ENCODE assay signal across 16 cellular contexts in the genomic region with DNA sequence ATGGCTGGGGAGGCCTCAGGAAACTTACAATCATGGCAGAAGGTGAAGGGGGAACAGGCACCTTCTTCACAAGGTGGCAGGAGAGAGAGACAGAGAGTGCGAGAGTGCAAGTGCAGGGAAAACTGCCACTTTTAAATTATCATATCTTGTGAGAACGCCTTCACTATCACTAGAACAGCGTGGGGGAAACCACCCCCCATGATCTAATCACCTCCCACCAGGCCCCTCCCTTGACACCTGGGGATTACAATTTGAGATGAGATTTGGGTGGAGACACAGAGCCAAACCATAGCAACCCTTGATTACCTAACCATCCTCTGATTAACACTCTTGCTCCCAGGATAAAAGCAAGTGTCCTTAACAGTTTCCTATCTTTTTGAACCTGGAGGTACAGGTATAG. TPM values are rescaled to one million over a fixed set of nuclear protein-coding genes. Genes with fewer than 3 reads are reported as not detected.
DNase-seq lines count a peak whose midpoint lies in the region; TF ChIP-seq lines count a peak whose summit lies in the region.
"Had no signal": no experiment of that assay in that cellular context is flagged by ENCODE, and none has a peak within 500 bp of the region (broad histone marks: within the 10 kb centered on the region; RNA-seq: fewer than 3 reads in every experiment).

No MANE protein-coding gene starts in this region.

- H3K4me3 Mint-ChIP-seq in endodermal cell (no peak overlapping the region), progenitor cell of endocrine pancreas (ENCODE audit: low read depth) (no peak overlapping the region)
- H3K4me3 Mint-ChIP-seq: CD4-positive, alpha-beta memory T cell had no signal

- CTCF ChIA-PET in HEK293 (lab: Yijun Ruan, JAX): interaction anchor here (0.5 kb wide), 1 partner anchor 430 kb away, joined by 3 read pairs; no protein-coding TSS in a partner anchor

- H3K36me3 Mint-ChIP-seq in endodermal cell (ENCODE audit: low read depth): peaks cover 13% of the 10 kb centered on the region
- H3K36me3 Mint-ChIP-seq in progenitor cell of endocrine pancreas (ENCODE audit: insufficient read depth): peaks cover 1% of the 10 kb centered on the region
- H3K36me3 Mint-ChIP-seq: CD4-positive, alpha-beta memory T cell had no signal

- no peak overlapping the region for H3K4me3 ChIP-seq in HEK293 (ENCODE audit: low read depth, low read length)
- no peak overlapping the region for H3K4me3 ChIP-seq in endodermal cell (ENCODE audit: low read length)

- TF ChIP-seq CTCF in HEK293 (tag by site-specific recombination; IDR thresholded peaks at IDR 0.05) (no peak), endodermal cell (conservative IDR thresholded peaks at IDR 0.05) (peak; percentile 14), progenitor cell of endocrine pancreas (IDR thresholded peaks at IDR 0.05; ENCODE audit: unreplicated experiment) (no peak)

- DNase-seq in endodermal cell (peak; percentile 83), progenitor cell of endocrine pancreas (ENCODE audit: low spot score, unreplicated experiment) (no peak), middle frontal gyrus (ENCODE audit: extremely low spot score, low spot score) (no peak), KG1 (lab: John Stamatoyannopoulos, UW) (no peak), D341Med (ENCODE audit: low spot score) (no peak)
- DNase-seq: C1 segment of cervical spinal cord; Calu3; CD4-positive, alpha-beta memory T cell; COR-L47; DMS153; DND-41; GOT3; HCEC 1CT had no signal

- 37% methylated on average over 2 of the region's 3 CpGs; no CpG with 5 or more reads in 1 of the 2 experiments for WGBS in endodermal cell (ENCODE audit: insufficient coverage in 1 of 2, insufficient read length in 1 of 2), 2 experiments

- H3K27me3 Mint-ChIP-seq in endodermal cell (ENCODE audit: insufficient read depth) (no peaks in the 10 kb centered on the region), progenitor cell of endocrine pancreas (no peaks in the 10 kb centered on the region)
- H3K27me3 Mint-ChIP-seq: CD4-positive, alpha-beta memory T cell had no signal

- peak overlapping the region; percentile 89 for H3K27ac Mint-ChIP-seq in endodermal cell
- H3K27ac Mint-ChIP-seq in progenitor cell of endocrine pancreas: peak overlapping the region; percentile 84
- H3K27ac Mint-ChIP-seq: CD4-positive, alpha-beta memory T cell had no signal

- peaks cover 15% of the 10 kb centered on the region for H3K4me1 Mint-ChIP-seq in endodermal cell
- H3K4me1 Mint-ChIP-seq in progenitor cell of endocrine pancreas (ENCODE audit: low read depth): peaks cover 1% of the 10 kb centered on the region
- H3K4me1 Mint-ChIP-seq: CD4-positive, alpha-beta memory T cell had no signal

- H3K27ac ChIP-seq in HEK293 (ENCODE audit: extremely low read depth, low read depth, low read length): no peak overlapping the region
- no peak overlapping the region for H3K27ac ChIP-seq in endodermal cell (ENCODE audit: low read depth, low read length)

- H3K9ac ChIP-seq in endodermal cell (ENCODE audit: extremely low read depth, low read length, poor library complexity, severe bottlenecking): no peak overlapping the region

- POLR2A ChIA-PET in HEK293 (lab: Yijun Ruan, JAX): no interaction called here

- H3K9me3 Mint-ChIP-seq in endodermal cell (no peaks in the 10 kb centered on the region), progenitor cell of endocrine pancreas (ENCODE audit: low read depth) (no peaks in the 10 kb centered on the region)

- H3K27me3 ChIP-seq in endodermal cell (ENCODE audit: control insufficient read depth, insufficient read depth, low read length, poor library complexity, severe bottlenecking): no peaks in the 10 kb centered on the region

- H3K36me3 ChIP-seq in HEK293 (ENCODE audit: control insufficient read depth in 2 of 2, insufficient read depth in 1 of 2, low read length in 2 of 2) (no peaks in the 10 kb centered on the region), endodermal cell (ENCODE audit: control insufficient read depth, insufficient read depth, low read length) (no peaks in the 10 kb centered on the region)

- H3K4me1 ChIP-seq in HEK293 (ENCODE audit: control insufficient read depth, insufficient read depth, low read length) (no peaks in the 10 kb centered on the region), endodermal cell (ENCODE audit: control insufficient read depth, insufficient read depth, low read length) (no peaks in the 10 kb centered on the region)

- H3K9me3 ChIP-seq in HEK293 (ENCODE audit: control insufficient read depth, insufficient read depth, low read depth, low read length): no peaks in the 10 kb centered on the region
- H3K9me3 ChIP-seq in endodermal cell (ENCODE audit: control insufficient read depth, low read length): no peaks in the 10 kb centered on the region

TF ChIP-seq in HEK293, 187 proteins besides CTCF, POLR2A, EP300 and RAD21:
- TF ChIP-seq ZNF544 (tag by site-specific recombination; IDR thresholded peaks at IDR 0.05): no peak
- TF ChIP-seq, protein P1, sequence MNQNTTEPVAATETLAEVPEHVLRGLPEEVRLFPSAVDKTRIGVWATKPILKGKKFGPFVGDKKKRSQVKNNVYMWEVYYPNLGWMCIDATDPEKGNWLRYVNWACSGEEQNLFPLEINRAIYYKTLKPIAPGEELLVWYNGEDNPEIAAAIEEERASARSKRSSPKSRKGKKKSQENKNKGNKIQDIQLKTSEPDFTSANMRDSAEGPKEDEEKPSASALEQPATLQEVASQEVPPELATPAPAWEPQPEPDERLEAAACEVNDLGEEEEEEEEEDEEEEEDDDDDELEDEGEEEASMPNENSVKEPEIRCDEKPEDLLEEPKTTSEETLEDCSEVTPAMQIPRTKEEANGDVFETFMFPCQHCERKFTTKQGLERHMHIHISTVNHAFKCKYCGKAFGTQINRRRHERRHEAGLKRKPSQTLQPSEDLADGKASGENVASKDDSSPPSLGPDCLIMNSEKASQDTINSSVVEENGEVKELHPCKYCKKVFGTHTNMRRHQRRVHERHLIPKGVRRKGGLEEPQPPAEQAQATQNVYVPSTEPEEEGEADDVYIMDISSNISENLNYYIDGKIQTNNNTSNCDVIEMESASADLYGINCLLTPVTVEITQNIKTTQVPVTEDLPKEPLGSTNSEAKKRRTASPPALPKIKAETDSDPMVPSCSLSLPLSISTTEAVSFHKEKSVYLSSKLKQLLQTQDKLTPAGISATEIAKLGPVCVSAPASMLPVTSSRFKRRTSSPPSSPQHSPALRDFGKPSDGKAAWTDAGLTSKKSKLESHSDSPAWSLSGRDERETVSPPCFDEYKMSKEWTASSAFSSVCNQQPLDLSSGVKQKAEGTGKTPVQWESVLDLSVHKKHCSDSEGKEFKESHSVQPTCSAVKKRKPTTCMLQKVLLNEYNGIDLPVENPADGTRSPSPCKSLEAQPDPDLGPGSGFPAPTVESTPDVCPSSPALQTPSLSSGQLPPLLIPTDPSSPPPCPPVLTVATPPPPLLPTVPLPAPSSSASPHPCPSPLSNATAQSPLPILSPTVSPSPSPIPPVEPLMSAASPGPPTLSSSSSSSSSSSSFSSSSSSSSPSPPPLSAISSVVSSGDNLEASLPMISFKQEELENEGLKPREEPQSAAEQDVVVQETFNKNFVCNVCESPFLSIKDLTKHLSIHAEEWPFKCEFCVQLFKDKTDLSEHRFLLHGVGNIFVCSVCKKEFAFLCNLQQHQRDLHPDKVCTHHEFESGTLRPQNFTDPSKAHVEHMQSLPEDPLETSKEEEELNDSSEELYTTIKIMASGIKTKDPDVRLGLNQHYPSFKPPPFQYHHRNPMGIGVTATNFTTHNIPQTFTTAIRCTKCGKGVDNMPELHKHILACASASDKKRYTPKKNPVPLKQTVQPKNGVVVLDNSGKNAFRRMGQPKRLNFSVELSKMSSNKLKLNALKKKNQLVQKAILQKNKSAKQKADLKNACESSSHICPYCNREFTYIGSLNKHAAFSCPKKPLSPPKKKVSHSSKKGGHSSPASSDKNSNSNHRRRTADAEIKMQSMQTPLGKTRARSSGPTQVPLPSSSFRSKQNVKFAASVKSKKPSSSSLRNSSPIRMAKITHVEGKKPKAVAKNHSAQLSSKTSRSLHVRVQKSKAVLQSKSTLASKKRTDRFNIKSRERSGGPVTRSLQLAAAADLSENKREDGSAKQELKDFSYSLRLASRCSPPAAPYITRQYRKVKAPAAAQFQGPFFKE (tag by site-specific recombination; IDR thresholded peaks at IDR 0.05; ENCODE audit: borderline replicate concordance): no peak
- TF ChIP-seq PRDM1 (tag by site-specific recombination; IDR thresholded peaks at IDR 0.05): peak; percentile 39; the same call in 1 of the 2 replicates

RNA-seq across cellular contexts. Expression of a gene that starts 21.1 kb away (rescaled TPM):
- 10 to 100 TPM; 26.2 to 34.6 TPM for total RNA-seq in endodermal cell
- 14.0 TPM for polyA plus RNA-seq in endodermal cell (2013, experiment 1 of 2)
- polyA plus RNA-seq in endodermal cell (2013, experiment 2 of 2): 15.6 TPM
- 32.6 and 33.7 TPM in 2 replicates for total RNA-seq in progenitor cell of endocrine pancreas
- total RNA-seq: A172; A673; Calu3; CD4-positive, alpha-beta memory T cell had no signal
- polyA plus RNA-seq: CD4-positive, alpha-beta memory T cell had no signal
